In the genomic region with DNA sequence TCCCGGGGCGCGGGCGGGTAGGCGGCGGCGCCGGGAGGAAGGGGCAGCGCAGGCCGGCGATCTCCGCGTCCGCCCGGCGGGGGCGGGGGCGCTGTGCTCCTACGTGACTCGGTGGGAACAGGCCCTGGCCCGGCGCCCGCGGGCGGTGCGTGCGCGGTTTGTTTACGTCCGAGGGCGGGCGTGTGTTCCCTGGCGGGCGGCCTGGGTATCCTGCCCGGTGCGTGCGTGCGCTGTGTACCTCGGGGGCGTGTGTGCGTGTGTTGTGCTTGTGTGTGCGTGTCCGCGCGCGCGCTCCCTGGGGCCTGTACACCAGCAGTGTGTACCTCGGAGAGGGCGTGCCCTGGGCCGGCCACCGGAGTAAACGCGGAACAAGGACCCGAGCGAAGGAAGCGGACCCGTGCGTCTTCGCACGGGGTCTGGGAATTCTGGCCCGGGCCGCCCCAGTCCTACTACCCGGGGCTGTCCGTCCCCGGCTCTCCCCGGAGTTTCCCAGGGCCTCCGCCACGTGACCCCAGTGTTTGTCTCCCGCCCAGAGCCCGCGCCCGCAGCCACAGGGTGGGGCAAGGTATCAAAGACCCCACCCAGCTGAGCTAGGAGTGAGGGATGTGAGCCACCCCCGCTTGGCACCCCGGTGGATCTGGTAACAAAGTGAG, we compare ENCODE assay signal across 8 cellular contexts. TPM values are rescaled to one million over a fixed set of nuclear protein-coding genes. Genes with fewer than 3 reads are reported as not detected.
DNase-seq lines count a peak whose midpoint lies in the region; ATAC-seq and TF ChIP-seq lines count a peak whose summit lies in the region.

No MANE protein-coding gene starts in this region.

- peak overlapping the region; percentile 62 for H3K9ac ChIP-seq in neural progenitor cell

- H3K4me1 ChIP-seq in neural progenitor cell (peaks cover 9% of the 10 kb centered on the region), urinary bladder (ENCODE audit: insufficient read depth) (peaks cover 2% of the 10 kb centered on the region)

- DNase-seq in DMS 273 (lab: John Stamatoyannopoulos, UW; ENCODE audit: unreplicated experiment) = peak; percentile 81
- no peak for DNase-seq in DMS 273 treated with DMSO at 0.1 percent for 48 hours (lab: John Stamatoyannopoulos, UW)
- peak; percentile 44 for DNase-seq in activated gamma-delta T cell treated with anti-CD3 and anti-CD28 coated beads, Interleukin-2, amount 50 U/mL, for 16 hours (ENCODE audit: low read depth)
- peak; percentile 93 to 97 for DNase-seq in foreskin fibroblast
- peak; percentile 81 for DNase-seq in neural progenitor cell (ENCODE audit: low spot score)

- WGBS in urinary bladder = under 1% methylated on average over 74 of the region's 74 CpGs

- no peak overlapping the region for H3K27ac Mint-ChIP-seq in neural progenitor cell

- H3F3A ChIP-seq in neural progenitor cell (ENCODE audit: low read depth) = peaks cover 28% of the 10 kb centered on the region

- H3K36me3 Mint-ChIP-seq in neural progenitor cell = no peaks in the 10 kb centered on the region

- H3K4me1 Mint-ChIP-seq in neural progenitor cell = peaks cover 24% of the 10 kb centered on the region

- H3K27me3 ChIP-seq in neural progenitor cell = peaks cover 53% of the 10 kb centered on the region

- H3K4me3 ChIP-seq in foreskin fibroblast (ENCODE audit: low read depth in 1 of 2, low read length in 2 of 2) (peak overlapping the region; percentile 78 to 90), neural progenitor cell (peak overlapping the region; percentile 68), urinary bladder (ENCODE audit: low read depth, low read length) (peak overlapping the region; percentile 81)

- H3K27ac ChIP-seq in neural progenitor cell (no peak overlapping the region), urinary bladder (ENCODE audit: low read depth) (peak overlapping the region; percentile 99)

- H3K36me3 ChIP-seq in neural progenitor cell (no peaks in the 10 kb centered on the region), urinary bladder (ENCODE audit: insufficient read depth) (no peaks in the 10 kb centered on the region)

- ATAC-seq in HG02870 (IDR thresholded peaks at IDR 0.05; ENCODE audit: unreplicated experiment) = peak; percentile 7

- H2AFZ ChIP-seq in neural progenitor cell (replicated peaks) = peak overlapping the region; percentile 88

- no peaks in the 10 kb centered on the region for H3K9me3 Mint-ChIP-seq in neural progenitor cell

- peaks cover 2% of the 10 kb centered on the region for H3K27me3 Mint-ChIP-seq in neural progenitor cell (ENCODE audit: insufficient read depth, low read depth)

- peak overlapping the region; percentile 87 for H3K4me2 ChIP-seq in neural progenitor cell

- no peak for TF ChIP-seq CTCF in foreskin fibroblast (IDR thresholded peaks at IDR 0.05; ENCODE audit: low read depth, low read length)
- peak; percentile 15 for TF ChIP-seq CTCF in neural progenitor cell (IDR thresholded peaks at IDR 0.05)

- no peaks in the 10 kb centered on the region for H3K9me3 ChIP-seq in neural progenitor cell (ENCODE audit: low read depth)

- H4K20me1 ChIP-seq in neural progenitor cell (ENCODE audit: low read depth) = peaks cover 17% of the 10 kb centered on the region

- H3K79me2 ChIP-seq in neural progenitor cell (ENCODE audit: low read depth) = no peaks in the 10 kb centered on the region

- H3K4me3 Mint-ChIP-seq in neural progenitor cell = peak overlapping the region; percentile 89

TF ChIP-seq in PFSK-1, 5 proteins besides CTCF, POLR2A, EP300 and RAD21:
- TF ChIP-seq FOXP2 (optimal IDR thresholded peaks at IDR 0.05; ENCODE audit: borderline replicate concordance, extremely low read depth, extremely low read length, insufficient read depth) (peak; percentile 100), SIN3A (IDR thresholded peaks at IDR 0.05; ENCODE audit: borderline replicate concordance, insufficient read depth, low read length) (peak; percentile 73), TAF1 (IDR thresholded peaks at IDR 0.05; ENCODE audit: borderline replicate concordance, insufficient read depth, low read length) (no peak)

RNA-seq across cellular contexts. Expression of a gene that starts 0.8 kb away (rescaled TPM):
- 145 TPM for polyA plus RNA-seq in PFSK-1 (2012; ENCODE audit: insufficient read length, low read depth)
- total RNA-seq in neural progenitor cell (ENCODE audit: low replicate concordance) (0.90 and 4.2 TPM in 2 replicates), urinary bladder (8.4 TPM)
- polyA plus RNA-seq in urinary bladder = 32.4 TPM

RNA-seq across cellular contexts. Expression of a gene that starts 20.9 kb away (rescaled TPM):
- 11.2 TPM for polyA plus RNA-seq in PFSK-1 (2012; ENCODE audit: insufficient read length, low read depth)
- total RNA-seq in neural progenitor cell (ENCODE audit: low replicate concordance) (20.1 and 29.4 TPM in 2 replicates), urinary bladder (21.2 TPM)
- polyA plus RNA-seq in urinary bladder = 21.1 TPM
